17 cellular contexts compared by ENCODE assay signal in genomic region chr3:124276863-124277515, GRCh38.
A peak's percentile ranks its signal among the peaks of the same experiment; 100 is the strongest.
DNase-seq lines count a peak whose midpoint lies in the region; ATAC-seq, FAIRE-seq and TF ChIP-seq lines count a peak whose summit lies in the region.
"Had no signal": no experiment of that assay in that cellular context is flagged by ENCODE, and none has a peak within 500 bp of the region (broad histone marks: within the 10 kb centered on the region; RNA-seq: fewer than 3 reads in every experiment).

No MANE protein-coding gene starts in this region.

- POLR2A ChIA-PET in H1 (lab: Charles Lee; ENCODE audit: partially characterized antibody): no interaction called here

- H3K18ac ChIP-seq in H1 (ENCODE audit: extremely low read depth, low read length): no peak overlapping the region

- 0 out of 7 replicates have a peak, but pooled peaks cover 0 to 3% (median 0%) of the 10 kb centered on the region in 4 experiments for H3K4me1 ChIP-seq in H1 (replicated peaks in 1 of 4; ENCODE audit: control insufficient read depth in 3 of 4, insufficient read depth in 4 of 4, low read length in 3 of 4)
- peaks cover 4% of the 10 kb centered on the region for H3K4me1 ChIP-seq in parathyroid adenoma
- peaks cover 31 to 57% (median 44%) of the 10 kb centered on the region in 4 donors for H3K4me1 ChIP-seq in upper lobe of left lung

- intact Hi-C loops in left colon (cut with DNase I, micrococcal nuclease) (no loop called here), posterior vena cava (cut with DNase I) (loop anchor here in 1 of 2 donors (5.0 to 10.0 kb wide), 2 partner anchors 192 to 260 kb away; no protein-coding TSS in a partner anchor)

- ATAC-seq in left colon (peak; percentile 16), upper lobe of left lung (ENCODE audit: low FRiP score in 2 of 2) (peak in 1 of 2 donors; percentile 61)
- ATAC-seq: stimulated activated naive CD8-positive, alpha-beta T cell treated with anti-CD3 and anti-CD28 coated beads, Interleukin-15, Interleukin-2, amounts not matched to agents 100 U/mL and 50 U/mL, for 24 hours had no signal

- no peak overlapping the region; the same call in 1 of the 2 replicates for H2AK5ac ChIP-seq in H1 (ENCODE audit: low read depth, low read length)

- H3K23ac ChIP-seq in H1 (ENCODE audit: insufficient read length): no peak overlapping the region

- 90% methylated on average over 13 of the region's 13 CpGs; no CpG with 5 or more reads in 1 of the 2 experiments for WGBS in H1 (ENCODE audit: extremely low coverage in 1 of 2, insufficient coverage in 1 of 2, insufficient read length in 1 of 2, insufficient replicate concordance in 2 of 2, low coverage in 1 of 2, low lambda C conversion rate in 2 of 2, missing lambda C conversion rate in 1 of 2), 2 experiments
- WGBS in upper lobe of left lung, 2 donors: 61 to 69% methylated on average over 13 of the region's 13 CpGs

- no peak overlapping the region for H2BK120ac ChIP-seq in H1 (replicated peaks; ENCODE audit: low read depth, low read length)

- H3K36me3 ChIP-seq in H1 (ENCODE audit: control insufficient read depth in 2 of 4, insufficient read depth in 4 of 4, low read length in 3 of 4) (no peaks in the 10 kb centered on the region), parathyroid adenoma (ENCODE audit: control insufficient read depth, insufficient read depth, low read length) (no peaks in the 10 kb centered on the region), upper lobe of left lung (no peaks in the 10 kb centered on the region)
- H3K36me3 ChIP-seq: BLaER1 treated with 17β-estradiol and CSF1 and Interleukin-3, amounts not matched to agents 10 nM and 100 nM had no signal

- no peak overlapping the region for H4K5ac ChIP-seq in H1 (ENCODE audit: insufficient read length, low read depth, low read length)

- H3K27ac ChIP-seq in H1 (ENCODE audit: low read depth, low read length): no peak overlapping the region
- H3K27ac ChIP-seq in parathyroid adenoma: peak overlapping the region; percentile 81
- peak overlapping the region; percentile 79 to 90 (median 84) for H3K27ac ChIP-seq in upper lobe of left lung
- H3K27ac ChIP-seq: BLaER1 treated with 17β-estradiol and CSF1 and Interleukin-3, amounts not matched to agents 10 nM and 100 nM; SK-N-MC had no signal

- no peak overlapping the region; the same call in 1 of the 2 replicates for H2BK5ac ChIP-seq in H1 (ENCODE audit: low read depth, low read length)

- H2BK12ac ChIP-seq in H1 (ENCODE audit: low read depth, low read length): no peak overlapping the region; the same call in 1 of the 2 replicates

- H3K79me2 ChIP-seq in H1 (ENCODE audit: control insufficient read depth in 1 of 2, insufficient read depth in 2 of 2, low read length in 2 of 2) (no peaks in the 10 kb centered on the region; a peak in 1 of 4 replicates), parathyroid adenoma (peaks cover 2% of the 10 kb centered on the region)

- H2BK20ac ChIP-seq in H1 (ENCODE audit: low read length): no peak overlapping the region

- FAIRE-seq in H1 (lab: Jason Lieb, UNC): no peak
- FAIRE-seq: frontal cortex had no signal

- CTCF ChIA-PET in H1 (lab: Charles Lee; ENCODE audit: partially characterized antibody): interaction anchor here (0.6 to 1.2 kb wide), 5 partner anchors 30 to 492 kb away, joined by 3 to 5 read pairs (median 4); no protein-coding TSS in a partner anchor

- H3K9me3 ChIP-seq in H1 (ENCODE audit: insufficient read depth in 2 of 2, low read depth in 1 of 2, low read length in 1 of 2) (no peaks in the 10 kb centered on the region), parathyroid adenoma (ENCODE audit: control insufficient read depth, low read length) (no peaks in the 10 kb centered on the region), upper lobe of left lung (no peaks in the 10 kb centered on the region)
- H3K9me3 ChIP-seq: BLaER1 treated with 17β-estradiol and CSF1 and Interleukin-3, amounts not matched to agents 10 nM and 100 nM had no signal

- no peak overlapping the region for H3K9ac ChIP-seq in H1 (replicated peaks in 1 of 4; ENCODE audit: extremely low read depth in 1 of 4, low read depth in 3 of 4, low read length in 3 of 4)
- no peak overlapping the region for H3K9ac ChIP-seq in parathyroid adenoma
- H3K9ac ChIP-seq: BLaER1 treated with 17β-estradiol and CSF1 and Interleukin-3, amounts not matched to agents 10 nM and 100 nM had no signal

- TF ChIP-seq CTCF in H1 (IDR thresholded peaks at IDR 0.05; ENCODE audit: control extremely low read depth in 1 of 3, insufficient read depth in 1 of 3, low read depth in 1 of 3, low read length in 3 of 3) (no peak), parathyroid adenoma (IDR thresholded peaks at IDR 0.05) (no peak), upper lobe of left lung (IDR thresholded peaks at IDR 0.05) (no peak)

- no peak overlapping the region for H3K14ac ChIP-seq in H1 (ENCODE audit: insufficient read length)

- no peak overlapping the region for H2BK15ac ChIP-seq in H1 (ENCODE audit: low read length)

- no peak overlapping the region for H3K56ac ChIP-seq in H1 (replicated peaks; ENCODE audit: insufficient read length, low read depth, low read length)

- H4K91ac ChIP-seq in H1 (replicated peaks; ENCODE audit: insufficient read length, low read length): no peak overlapping the region

- DNase-seq in H1 (ENCODE audit: low read depth in 1 of 2, low spot score in 2 of 2) (no peak), left colon (no peak), upper lobe of left lung (peak in 1 of 2 donors; percentile 31), posterior vena cava (ENCODE audit: low spot score) (no peak), cortex of kidney (lab: John Stamatoyannopoulos, UW) (no peak), T-helper 1 cell (no peak), NCI-H1417 treated with DMSO at 0.1 percent for 48 hours (lab: John Stamatoyannopoulos, UW) (no peak)
- DNase-seq: activated CD8-positive, alpha-beta memory T cell treated with anti-CD3 and anti-CD28 coated beads for 24 hours; effector memory CD4-positive, alpha-beta T cell; naive thymus-derived CD4-positive, alpha-beta T cell; NCI-H510A treated with DMSO at 0.1 percent for 48 hours; stimulated activated naive CD8-positive, alpha-beta T cell treated with anti-CD3 and anti-CD28 coated beads, Interleukin-15, Interleukin-2, amounts not matched to agents 100 U/mL and 50 U/mL, for 24 hours had no signal

- TF ChIP-seq POLR2A in H1 (IDR thresholded peaks at IDR 0.05; ENCODE audit: control extremely low read depth in 1 of 2, low read depth in 2 of 2, low read length in 2 of 2) (no peak), upper lobe of left lung (IDR thresholded peaks at IDR 0.05) (no peak)

- TF ChIP-seq RAD21 in H1 (IDR thresholded peaks at IDR 0.05 in 1 of 2, conservative IDR thresholded peaks at IDR 0.05 in 1 of 2; ENCODE audit: low read depth in 2 of 2, low read length in 2 of 2): no peak

- H4K8ac ChIP-seq in H1 (ENCODE audit: extremely low read depth, insufficient read depth, low read length): no peak overlapping the region

- H2AFZ ChIP-seq in H1 (ENCODE audit: low read length): no peak overlapping the region
- H2AFZ ChIP-seq in parathyroid adenoma: no peak overlapping the region

- no peak for TF ChIP-seq EP300 in H1 (IDR thresholded peaks at IDR 0.05; ENCODE audit: borderline replicate concordance in 1 of 2, low read depth in 2 of 2, low read length in 2 of 2)
- TF ChIP-seq EP300 in upper lobe of left lung (IDR thresholded peaks at IDR 0.05): peak; percentile 35 to 83 (median 72)

- H3K4me3 ChIP-seq in H1 (ENCODE audit: extremely low read depth in 1 of 4, insufficient read depth in 2 of 4, low read depth in 3 of 4, low read length in 4 of 4) (no peak overlapping the region), parathyroid adenoma (ENCODE audit: low read depth, low read length) (no peak overlapping the region), upper lobe of left lung (no peak overlapping the region)
- H3K4me3 ChIP-seq: BLaER1 treated with 17β-estradiol and CSF1 and Interleukin-3, amounts not matched to agents 10 nM and 100 nM; SK-N-MC; smooth muscle cell had no signal

- H3K4me2 ChIP-seq in H1 (ENCODE audit: insufficient read depth in 1 of 2, low read depth in 2 of 2, low read length in 2 of 2) (no peak overlapping the region), parathyroid adenoma (ENCODE audit: low read length) (peak overlapping the region; percentile 30)
- H3K4me2 ChIP-seq: smooth muscle cell had no signal

- no peaks in the 10 kb centered on the region for H3K79me1 ChIP-seq in H1 (ENCODE audit: low read depth, low read length)

- H3K27me3 ChIP-seq in H1 (replicated peaks in 1 of 4; ENCODE audit: control insufficient read depth in 3 of 4, extremely low read depth in 1 of 4, insufficient read depth in 3 of 4, low read length in 3 of 4): no peaks in the 10 kb centered on the region
- no peaks in the 10 kb centered on the region for H3K27me3 ChIP-seq in parathyroid adenoma (ENCODE audit: control insufficient read depth, insufficient read depth, low read length)
- H3K27me3 ChIP-seq in upper lobe of left lung: no peaks in the 10 kb centered on the region
- H3K27me3 ChIP-seq: BLaER1 treated with 17β-estradiol and CSF1 and Interleukin-3, amounts not matched to agents 10 nM and 100 nM had no signal

- no peaks in the 10 kb centered on the region for H4K20me1 ChIP-seq in H1 (replicated peaks in 1 of 2; ENCODE audit: control insufficient read depth in 1 of 2, insufficient read depth in 2 of 2, low read length in 2 of 2)
- H4K20me1 ChIP-seq: BLaER1 treated with 17β-estradiol and CSF1 and Interleukin-3, amounts not matched to agents 10 nM and 100 nM had no signal

- H3K4ac ChIP-seq in H1 (replicated peaks; ENCODE audit: insufficient read length, low read depth, low read length): peak overlapping the region; percentile 75

- H3K23me2 ChIP-seq in H1 (ENCODE audit: low read depth, low read length): no peaks in the 10 kb centered on the region; the same call in 1 of the 2 replicates

TF ChIP-seq in H1, 55 proteins besides CTCF, POLR2A, EP300 and RAD21:
- TF ChIP-seq KDM1A (IDR thresholded peaks at IDR 0.05; ENCODE audit: borderline replicate concordance, low read length): no peak
- TF ChIP-seq SUZ12 (IDR thresholded peaks at IDR 0.05; ENCODE audit: low read length): peak; percentile 26; the same call in 1 of the 2 replicates
TF ChIP-seq in H1: peak in this region for 1.
